ENCODE assay signal across 31 cellular contexts in the genomic region with DNA sequence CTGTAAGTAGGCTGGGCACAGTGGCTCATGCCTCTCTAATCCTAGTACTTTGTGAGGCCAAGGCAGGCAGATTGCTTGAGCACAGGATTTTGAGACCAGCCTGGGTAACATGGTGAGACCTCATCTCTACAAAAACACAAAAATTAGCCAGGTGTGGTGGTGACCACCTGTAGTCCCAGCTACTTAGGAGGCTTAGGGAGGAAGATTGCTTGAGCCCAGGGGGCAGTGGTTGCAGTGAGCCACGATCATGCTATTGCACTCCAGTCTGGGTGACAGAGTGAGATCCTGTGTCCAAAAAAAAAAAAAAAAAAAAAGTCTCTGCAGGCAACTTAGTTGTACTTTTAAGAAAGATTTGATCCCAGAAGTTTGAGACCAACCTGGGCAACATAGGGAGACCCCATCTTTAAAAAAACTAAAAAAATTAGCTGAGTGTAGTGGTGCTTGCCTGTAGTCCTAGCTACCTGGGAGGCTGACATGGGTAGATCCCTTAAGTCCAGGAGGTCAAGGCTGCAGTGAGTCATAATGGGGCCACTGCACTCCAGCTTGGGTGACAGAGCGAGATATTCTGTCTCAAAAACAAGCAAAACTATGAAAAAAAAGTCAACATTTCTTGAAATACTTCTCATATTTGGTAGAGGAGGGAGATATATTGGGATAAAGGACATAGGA. TPM values are rescaled to one million over a fixed set of nuclear protein-coding genes. Genes with fewer than 3 reads are reported as not detected.
DNase-seq lines count a peak whose midpoint lies in the region; ATAC-seq, FAIRE-seq and TF ChIP-seq lines count a peak whose summit lies in the region.
"Had no signal": no experiment of that assay in that cellular context is flagged by ENCODE, and none has a peak within 500 bp of the region (broad histone marks: within the 10 kb centered on the region; RNA-seq: fewer than 3 reads in every experiment).

No MANE protein-coding gene starts in this region.

- H3K4me3 ChIP-seq in CD4-positive, CD25-positive, alpha-beta regulatory T cell (ENCODE audit: low read depth, low read length): no peak overlapping the region
- H3K4me3 ChIP-seq in CD8-positive, alpha-beta T cell (ENCODE audit: low read depth, low read length): no peak overlapping the region
- no peak overlapping the region for H3K4me3 ChIP-seq in small intestine (ENCODE audit: low read depth in 1 of 2, low read length in 2 of 2)
- no peak overlapping the region for H3K4me3 ChIP-seq in osteoblast (ENCODE audit: insufficient read depth, low read length)
- H3K4me3 ChIP-seq: GM23338, left ventricle myocardium inferior, SJSA1, smooth muscle cell had no signal

- no peak for TF ChIP-seq CTCF in CD8-positive, alpha-beta T cell (IDR thresholded peaks at IDR 0.05)
- no peak for TF ChIP-seq CTCF in osteoblast (IDR thresholded peaks at IDR 0.05; ENCODE audit: extremely low read depth, low read depth, low read length)

- CTCF ChIA-PET in CD8-positive, alpha-beta T cell (lab: Charles Lee): interaction anchor here (2.7 kb wide), 1 partner anchor 11 kb away, joined by 11 read pairs; a partner anchor contains a TSS

- 94 to 96% (median 96%) methylated on average over 2 of the region's 2 CpGs for WGBS in small intestine, 3 donors

- H3K36me3 Mint-ChIP-seq in CD4-positive, CD25-positive, alpha-beta regulatory T cell: peaks cover 42% of the 10 kb centered on the region
- H3K36me3 Mint-ChIP-seq in CD8-positive, alpha-beta T cell: peaks cover 77% of the 10 kb centered on the region
- peaks cover 70% of the 10 kb centered on the region for H3K36me3 Mint-ChIP-seq in activated T-helper 2 cell treated with anti-CD3 and anti-CD28 coated beads, Interferon-gamma antibody, Interleukin-2, Interleukin-4, amounts not matched to agents 10 μg/mL and 5 μg/mL and 100 μg/mL, durations not matched to agents 14 hours and 24 hours and 36 hours (ENCODE audit: low read depth)
- peaks cover 29% of the 10 kb centered on the region for H3K36me3 Mint-ChIP-seq in memory B cell

- peaks cover 61% of the 10 kb centered on the region for H3K36me3 ChIP-seq in CD4-positive, CD25-positive, alpha-beta regulatory T cell (ENCODE audit: control insufficient read depth, insufficient read depth, low read length)
- peaks cover 37% of the 10 kb centered on the region for H3K36me3 ChIP-seq in CD8-positive, alpha-beta T cell (ENCODE audit: insufficient read depth, low read length)
- H3K36me3 ChIP-seq in small intestine (ENCODE audit: control insufficient read depth in 2 of 2, insufficient read depth in 2 of 2, low read length in 2 of 2) (peaks cover 3% of the 10 kb centered on the region in 2 donors), osteoblast (ENCODE audit: insufficient read depth, low read length) (peaks cover 53% of the 10 kb centered on the region)

- intact Hi-C loops in CD8-positive, alpha-beta T cell (cut with DNase I, micrococcal nuclease): no loop called here
- intact Hi-C loops in activated T-helper 2 cell treated with anti-CD3 and anti-CD28 coated beads, Interferon-gamma antibody, Interleukin-2, Interleukin-4, amounts not matched to agents 10 μg/mL and 5 μg/mL and 100 μg/mL, durations not matched to agents 14 hours and 24 hours and 36 hours (cut with micrococcal nuclease): no loop called here

- ATAC-seq in CD4-positive, CD25-positive, alpha-beta regulatory T cell (ENCODE audit: low read depth in 2 of 2): no peak
- ATAC-seq in CD8-positive, alpha-beta T cell: no peak
- ATAC-seq in memory B cell (ENCODE audit: low read depth): no peak
- ATAC-seq: GM23338 had no signal

- POLR2A ChIA-PET in CD8-positive, alpha-beta T cell (lab: Charles Lee): interaction anchor here (13.1 kb wide), 1 partner anchor 7 kb away, joined by 384 read pairs; a partner anchor contains a TSS

- no peaks in the 10 kb centered on the region for H3K9me3 Mint-ChIP-seq in CD4-positive, CD25-positive, alpha-beta regulatory T cell
- no peaks in the 10 kb centered on the region for H3K9me3 Mint-ChIP-seq in CD8-positive, alpha-beta T cell
- H3K9me3 Mint-ChIP-seq in activated T-helper 2 cell treated with anti-CD3 and anti-CD28 coated beads, Interferon-gamma antibody, Interleukin-2, Interleukin-4, amounts not matched to agents 10 μg/mL and 5 μg/mL and 100 μg/mL, durations not matched to agents 14 hours and 24 hours and 36 hours: peaks cover 4% of the 10 kb centered on the region
- H3K9me3 Mint-ChIP-seq in memory B cell: no peaks in the 10 kb centered on the region
- H3K9me3 Mint-ChIP-seq: GM23338; T-helper 1 cell treated with Interleukin-12 subunit alpha and Interleukin-12 subunit beta and Interleukin-4 antibody, amounts not matched to agents 30 μg/mL and 1 μg/mL, for 36 hours; type B pancreatic cell had no signal

- H3K4me3 Mint-ChIP-seq in CD4-positive, CD25-positive, alpha-beta regulatory T cell: peak overlapping the region in 2 of 4 donors; percentile 48 to 54
- H3K4me3 Mint-ChIP-seq in CD8-positive, alpha-beta T cell: peak overlapping the region; percentile 32
- no peak overlapping the region for H3K4me3 Mint-ChIP-seq in activated T-helper 2 cell treated with anti-CD3 and anti-CD28 coated beads, Interferon-gamma antibody, Interleukin-2, Interleukin-4, amounts not matched to agents 10 μg/mL and 5 μg/mL and 100 μg/mL, durations not matched to agents 14 hours and 24 hours and 36 hours (ENCODE audit: low read depth)
- no peak overlapping the region for H3K4me3 Mint-ChIP-seq in memory B cell
- H3K4me3 Mint-ChIP-seq: GM23338; mesothelial cell of epicardium; nephron; T-helper 1 cell treated with Interleukin-12 subunit alpha and Interleukin-12 subunit beta and Interleukin-4 antibody, amounts not matched to agents 30 μg/mL and 1 μg/mL, for 36 hours; type B pancreatic cell had no signal

- no peaks in the 10 kb centered on the region for H3K27me3 Mint-ChIP-seq in CD4-positive, CD25-positive, alpha-beta regulatory T cell
- no peaks in the 10 kb centered on the region for H3K27me3 Mint-ChIP-seq in CD8-positive, alpha-beta T cell (ENCODE audit: low read depth)
- H3K27me3 Mint-ChIP-seq in activated T-helper 2 cell treated with anti-CD3 and anti-CD28 coated beads, Interferon-gamma antibody, Interleukin-2, Interleukin-4, amounts not matched to agents 10 μg/mL and 5 μg/mL and 100 μg/mL, durations not matched to agents 14 hours and 24 hours and 36 hours (ENCODE audit: low read depth): no peaks in the 10 kb centered on the region
- no peaks in the 10 kb centered on the region for H3K27me3 Mint-ChIP-seq in memory B cell
- H3K27me3 Mint-ChIP-seq: type B pancreatic cell had no signal

- peak overlapping the region; percentile 51 for H3K27ac ChIP-seq in CD4-positive, CD25-positive, alpha-beta regulatory T cell (ENCODE audit: insufficient read depth, low read length, poor library complexity, severe bottlenecking)
- no peak overlapping the region for H3K27ac ChIP-seq in CD8-positive, alpha-beta T cell (ENCODE audit: low read depth, low read length)
- H3K27ac ChIP-seq in small intestine (ENCODE audit: low read depth in 1 of 2, low read length in 1 of 2) (no peak overlapping the region), osteoblast (ENCODE audit: low read depth, low read length) (no peak overlapping the region)
- H3K27ac ChIP-seq: HL-60, left ventricle myocardium inferior, parathyroid adenoma, SJSA1 had no signal

- no peak for DNase-seq in CD4-positive, CD25-positive, alpha-beta regulatory T cell
- no peak for DNase-seq in CD8-positive, alpha-beta T cell
- DNase-seq in activated T-helper 2 cell treated with anti-CD3 and anti-CD28 coated beads, Interferon-gamma antibody, Interleukin-2, Interleukin-4, amounts not matched to agents 10 μg/mL and 5 μg/mL and 100 μg/mL, durations not matched to agents 14 hours and 24 hours and 36 hours (ENCODE audit: low spot score): no peak
- DNase-seq in memory B cell (ENCODE audit: low spot score in 2 of 2) (no peak), UCSD-AML1 (lab: John Stamatoyannopoulos, UW; ENCODE audit: unreplicated experiment) (no peak), small intestine (no peak), osteoblast (ENCODE audit: insufficient read length, low spot score, missing footprints) (no peak)
- DNase-seq: activated CD4-positive, alpha-beta T cell treated with anti-CD3 and anti-CD28 coated beads, Interleukin-2, amount 50 U/mL, for 4 hours; activated CD8-positive, alpha-beta memory T cell treated with anti-CD3 and anti-CD28 coated beads, Interleukin-2, amount 50 U/mL, for 4 hours; anterior cingulate cortex; C1 segment of cervical spinal cord; EL; Kasumi-1; left ventricle myocardium inferior; NCI-H146; NCI-H446 treated with DMSO at 0.1 percent for 48 hours; NCI-H82; RPMI8226; stimulated activated CD4-positive, alpha-beta T cell treated with anti-CD3 and anti-CD28 coated beads, Interleukin-2, amount 100 ng/mL, for 24 hours had no signal

- no peaks in the 10 kb centered on the region for H3K9me3 ChIP-seq in CD4-positive, CD25-positive, alpha-beta regulatory T cell (ENCODE audit: control insufficient read depth in 2 of 2, low read length in 2 of 2)
- H3K9me3 ChIP-seq in CD8-positive, alpha-beta T cell (ENCODE audit: low read length): no peaks in the 10 kb centered on the region
- H3K9me3 ChIP-seq in small intestine (ENCODE audit: control insufficient read depth, low read depth): no peaks in the 10 kb centered on the region
- H3K9me3 ChIP-seq in osteoblast (ENCODE audit: low read depth, low read length): no peaks in the 10 kb centered on the region
- H3K9me3 ChIP-seq: left ventricle myocardium inferior, SJSA1 had no signal

- H3K4me2 ChIP-seq in osteoblast (ENCODE audit: insufficient read depth, low read length): no peak overlapping the region
- H3K4me2 ChIP-seq: GM23338, smooth muscle cell had no signal

- no peaks in the 10 kb centered on the region for H3K27me3 ChIP-seq in CD4-positive, CD25-positive, alpha-beta regulatory T cell (ENCODE audit: control insufficient read depth, insufficient read depth, low read length)
- H3K27me3 ChIP-seq in CD8-positive, alpha-beta T cell (ENCODE audit: insufficient read depth, low read length): no peaks in the 10 kb centered on the region
- H3K27me3 ChIP-seq in small intestine (ENCODE audit: control insufficient read depth in 2 of 2, insufficient read depth in 2 of 2, low read length in 2 of 2): no peaks in the 10 kb centered on the region
- no peaks in the 10 kb centered on the region for H3K27me3 ChIP-seq in osteoblast (ENCODE audit: insufficient read depth, low read length)
- H3K27me3 ChIP-seq: SJSA1 had no signal

- peaks cover 65% of the 10 kb centered on the region for H3K4me1 ChIP-seq in CD4-positive, CD25-positive, alpha-beta regulatory T cell (ENCODE audit: control insufficient read depth, insufficient read depth, low read length, poor library complexity, severe bottlenecking)
- H3K4me1 ChIP-seq in CD8-positive, alpha-beta T cell (ENCODE audit: insufficient read depth, low read length): peaks cover 95% of the 10 kb centered on the region
- H3K4me1 ChIP-seq in small intestine (ENCODE audit: control insufficient read depth in 2 of 2, insufficient read depth in 1 of 2, low read depth in 1 of 2, low read length in 1 of 2) (no peaks in the 10 kb centered on the region), osteoblast (ENCODE audit: insufficient read depth, low read length) (no peaks in the 10 kb centered on the region)
- H3K4me1 ChIP-seq: parathyroid adenoma had no signal

- FAIRE-seq in small intestine (lab: Jason Lieb, UNC): no peak
- FAIRE-seq: bronchial epithelial cell, GM12892, islet of Langerhans had no signal

- H2AFZ ChIP-seq in osteoblast (ENCODE audit: low read length): no peak overlapping the region
- H2AFZ ChIP-seq: GM23338, parathyroid adenoma had no signal

- peaks cover 19 to 83% (median 48%) of the 10 kb centered on the region in 4 donors for H3K4me1 Mint-ChIP-seq in CD4-positive, CD25-positive, alpha-beta regulatory T cell
- H3K4me1 Mint-ChIP-seq in CD8-positive, alpha-beta T cell (ENCODE audit: low read depth): peaks cover 83% of the 10 kb centered on the region
- H3K4me1 Mint-ChIP-seq in activated T-helper 2 cell treated with anti-CD3 and anti-CD28 coated beads, Interferon-gamma antibody, Interleukin-2, Interleukin-4, amounts not matched to agents 10 μg/mL and 5 μg/mL and 100 μg/mL, durations not matched to agents 14 hours and 24 hours and 36 hours (ENCODE audit: low read depth): peaks cover 36% of the 10 kb centered on the region
- peaks cover 23% of the 10 kb centered on the region for H3K4me1 Mint-ChIP-seq in memory B cell
- H3K4me1 Mint-ChIP-seq: GM23338, nephron had no signal

- H3K27ac Mint-ChIP-seq in CD4-positive, CD25-positive, alpha-beta regulatory T cell: peak overlapping the region; percentile 63 to 78 (median 69)
- peak overlapping the region; percentile 94 for H3K27ac Mint-ChIP-seq in CD8-positive, alpha-beta T cell
- peak overlapping the region; percentile 28 for H3K27ac Mint-ChIP-seq in activated T-helper 2 cell treated with anti-CD3 and anti-CD28 coated beads, Interferon-gamma antibody, Interleukin-2, Interleukin-4, amounts not matched to agents 10 μg/mL and 5 μg/mL and 100 μg/mL, durations not matched to agents 14 hours and 24 hours and 36 hours
- peak overlapping the region; percentile 31 for H3K27ac Mint-ChIP-seq in memory B cell
- H3K27ac Mint-ChIP-seq: mesothelial cell of epicardium; nephron; T-helper 1 cell treated with Interleukin-12 subunit alpha and Interleukin-12 subunit beta and Interleukin-4 antibody, amounts not matched to agents 30 μg/mL and 1 μg/mL, for 36 hours; type B pancreatic cell had no signal

- no peaks in the 10 kb centered on the region for H3K79me2 ChIP-seq in osteoblast (ENCODE audit: insufficient read depth, low read length)
- H3K79me2 ChIP-seq: parathyroid adenoma had no signal

- H4K20me1 ChIP-seq in osteoblast (ENCODE audit: insufficient read depth, low read length): no peaks in the 10 kb centered on the region

RNA-seq across cellular contexts. Expression of a gene that starts 10.5 kb away (rescaled TPM):
- total RNA-seq in CD4-positive, CD25-positive, alpha-beta regulatory T cell: 194 TPM
- 10 to 100 TPM; 30.4 to 55.4 (median 49.3) TPM for polyA plus RNA-seq in CD4-positive, CD25-positive, alpha-beta regulatory T cell
- total RNA-seq in CD8-positive, alpha-beta T cell: 100 to 1,000 TPM; 272 to 273 TPM
- total RNA-seq in activated T-helper 2 cell treated with anti-CD3 and anti-CD28 coated beads, Interferon-gamma antibody, Interleukin-2, Interleukin-4, amounts not matched to agents 10 μg/mL and 5 μg/mL and 100 μg/mL, durations not matched to agents 14 hours and 24 hours and 36 hours: 34.1 and 34.7 TPM in 2 replicates
- 10 to 100 TPM in 1 of 3 donors, 1 to 10 TPM in 2; 5.9 to 13.8 (median 6.3) TPM for polyA plus RNA-seq in small intestine
- 120 and 172 TPM in 2 replicates for total RNA-seq in osteoblast

RNA-seq across cellular contexts. Expression of a gene that starts 11.0 kb away (rescaled TPM):
- 36.5 TPM for total RNA-seq in CD4-positive, CD25-positive, alpha-beta regulatory T cell
- 10 to 100 TPM; 25.5 to 36.3 (median 29.9) TPM for polyA plus RNA-seq in CD4-positive, CD25-positive, alpha-beta regulatory T cell
- total RNA-seq in CD8-positive, alpha-beta T cell: 10 to 100 TPM; 24.6 to 26.4 TPM
- 25.6 and 28.5 TPM in 2 replicates for total RNA-seq in activated T-helper 2 cell treated with anti-CD3 and anti-CD28 coated beads, Interferon-gamma antibody, Interleukin-2, Interleukin-4, amounts not matched to agents 10 μg/mL and 5 μg/mL and 100 μg/mL, durations not matched to agents 14 hours and 24 hours and 36 hours
- 1 to 10 TPM; 2.7 to 3.6 (median 2.7) TPM for polyA plus RNA-seq in small intestine
- total RNA-seq in osteoblast: 16.6 and 20.9 TPM in 2 replicates

Comparison
In these comparisons a context has a peak if more than half of its experiments do, and no peak if none do; other contexts are left out.
1. H3K27ac Mint-ChIP-seq: peak in every context shown above with its lines; median percentile 94 in CD8-positive, alpha-beta T cell; 69 in CD4-positive, CD25-positive, alpha-beta regulatory T cell; 31 in memory B cell; 28 in activated T-helper 2 cell treated with anti-CD3 and anti-CD28 coated beads, Interferon-gamma antibody, Interleukin-2, Interleukin-4, amounts not matched to agents 10 μg/mL and 5 μg/mL and 100 μg/mL, durations not matched to agents 14 hours and 24 hours and 36 hours.